8 cellular contexts compared by ENCODE assay signal in the genomic region with DNA sequence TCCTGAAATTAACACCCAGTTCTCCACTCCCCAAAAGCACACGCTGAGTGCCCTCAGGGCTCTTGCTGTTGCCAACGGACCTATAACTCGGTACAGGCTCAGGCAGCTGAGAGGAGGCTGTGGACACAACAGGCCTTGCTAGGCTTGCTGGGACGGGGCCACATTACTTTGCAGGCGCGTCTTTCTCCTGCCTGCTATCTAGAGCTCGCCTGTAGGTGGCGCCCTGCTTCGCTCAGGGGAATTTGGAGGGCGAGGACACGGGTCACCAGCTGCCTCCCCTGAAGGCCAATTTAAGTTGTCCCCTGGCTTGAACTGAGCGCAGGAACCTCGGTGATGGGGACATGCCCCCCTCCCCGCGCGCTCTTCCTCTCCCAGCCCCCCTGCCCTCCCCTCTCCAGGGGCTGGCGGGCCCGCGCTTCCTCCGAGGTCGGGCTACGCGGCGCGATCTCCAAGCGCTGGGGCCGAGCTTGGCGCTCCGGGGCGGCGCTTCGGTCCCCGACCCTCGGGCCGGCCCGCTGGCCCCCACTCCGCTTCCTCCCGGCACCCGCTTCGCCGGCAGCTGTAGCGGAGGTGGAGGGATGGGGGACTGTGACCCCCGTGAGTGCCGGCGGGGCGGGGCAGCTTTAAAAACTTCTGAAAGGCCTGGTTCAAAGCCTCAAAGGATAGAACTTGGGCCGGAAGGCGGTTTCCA. TPM values are rescaled to one million over a fixed set of nuclear protein-coding genes. Genes with fewer than 3 reads are reported as not detected.
DNase-seq lines count a peak whose midpoint lies in the region; ATAC-seq and FAIRE-seq lines count a peak whose summit lies in the region.

No MANE protein-coding gene starts in this region.

- peaks cover 9% of the 10 kb centered on the region for H3K4me1 Mint-ChIP-seq in activated T-helper 17 cell treated with anti-CD3 and anti-CD28 coated beads, Interleukin-2, amount 50 U/mL, for 72 hours
- H3K4me1 Mint-ChIP-seq in naive thymus-derived CD8-positive, alpha-beta T cell = peaks cover 10 to 33% (median 30%) of the 10 kb centered on the region in 4 donors
- peaks cover 29% of the 10 kb centered on the region for H3K4me1 Mint-ChIP-seq in stimulated activated memory B cell treated with anti-CD40 and anti-IgM and Interleukin-4, amounts not matched to agents 10 μg/mL and 1 μg/mL and 100 μg/mL, for 72 hours

- DNase-seq in COLO829 (ENCODE audit: low spot score) (peak; percentile 68), KBM-7 (peak; percentile 94), RCC 7860 (ENCODE audit: low spot score) (peak; percentile 54), fibroblast of peridontal ligament (ENCODE audit: extremely low read depth) (peak; percentile 77)
- peak; percentile 71 to 93 (median 86) for DNase-seq in naive thymus-derived CD8-positive, alpha-beta T cell

- no peaks in the 10 kb centered on the region for H3K36me3 Mint-ChIP-seq in activated T-helper 17 cell treated with anti-CD3 and anti-CD28 coated beads, Interleukin-2, amount 50 U/mL, for 72 hours (ENCODE audit: low read depth)
- no peaks in the 10 kb centered on the region for H3K36me3 Mint-ChIP-seq in naive thymus-derived CD8-positive, alpha-beta T cell
- H3K36me3 Mint-ChIP-seq in stimulated activated memory B cell treated with anti-CD40 and anti-IgM and Interleukin-4, amounts not matched to agents 10 μg/mL and 1 μg/mL and 100 μg/mL, for 72 hours = no peaks in the 10 kb centered on the region

- FAIRE-seq in RCC 7860 (lab: Jason Lieb, UNC) = no peak

- no peak overlapping the region for H3K27ac Mint-ChIP-seq in activated T-helper 17 cell treated with anti-CD3 and anti-CD28 coated beads, Interleukin-2, amount 50 U/mL, for 72 hours
- H3K27ac Mint-ChIP-seq in naive thymus-derived CD8-positive, alpha-beta T cell = peak overlapping the region in 1 of 10 donors; percentile 46
- no peak overlapping the region for H3K27ac Mint-ChIP-seq in stimulated activated memory B cell treated with anti-CD40 and anti-IgM and Interleukin-4, amounts not matched to agents 10 μg/mL and 1 μg/mL and 100 μg/mL, for 72 hours

- H3K27me3 Mint-ChIP-seq in activated T-helper 17 cell treated with anti-CD3 and anti-CD28 coated beads, Interleukin-2, amount 50 U/mL, for 72 hours = peaks cover 40% of the 10 kb centered on the region
- H3K27me3 Mint-ChIP-seq in naive thymus-derived CD8-positive, alpha-beta T cell = peaks cover 15 to 47% (median 28%) of the 10 kb centered on the region in 5 donors
- peaks cover 67% of the 10 kb centered on the region for H3K27me3 Mint-ChIP-seq in stimulated activated memory B cell treated with anti-CD40 and anti-IgM and Interleukin-4, amounts not matched to agents 10 μg/mL and 1 μg/mL and 100 μg/mL, for 72 hours

- H3K4me3 Mint-ChIP-seq in activated T-helper 17 cell treated with anti-CD3 and anti-CD28 coated beads, Interleukin-2, amount 50 U/mL, for 72 hours = peak overlapping the region; percentile 46
- peak overlapping the region; percentile 78 to 89 (median 82) for H3K4me3 Mint-ChIP-seq in naive thymus-derived CD8-positive, alpha-beta T cell
- peak overlapping the region; percentile 81 for H3K4me3 Mint-ChIP-seq in stimulated activated memory B cell treated with anti-CD40 and anti-IgM and Interleukin-4, amounts not matched to agents 10 μg/mL and 1 μg/mL and 100 μg/mL, for 72 hours

- peak; percentile 78 for ATAC-seq in GM21526 (IDR thresholded peaks at IDR 0.05; ENCODE audit: low FRiP score, unreplicated experiment)
- peak; percentile 87 for ATAC-seq in activated T-helper 17 cell treated with anti-CD3 and anti-CD28 coated beads, Interleukin-2, amount 50 U/mL, for 72 hours (replicated peaks)
- peak; percentile 73 to 77 for ATAC-seq in naive thymus-derived CD8-positive, alpha-beta T cell
- ATAC-seq in stimulated activated memory B cell treated with anti-CD40 and anti-IgM and Interleukin-4, amounts not matched to agents 10 μg/mL and 1 μg/mL and 100 μg/mL, for 72 hours = peak; percentile 77

- no peaks in the 10 kb centered on the region for H3K9me3 Mint-ChIP-seq in activated T-helper 17 cell treated with anti-CD3 and anti-CD28 coated beads, Interleukin-2, amount 50 U/mL, for 72 hours
- no peaks in the 10 kb centered on the region for H3K9me3 Mint-ChIP-seq in naive thymus-derived CD8-positive, alpha-beta T cell
- no peaks in the 10 kb centered on the region for H3K9me3 Mint-ChIP-seq in stimulated activated memory B cell treated with anti-CD40 and anti-IgM and Interleukin-4, amounts not matched to agents 10 μg/mL and 1 μg/mL and 100 μg/mL, for 72 hours

- POLR2A ChIA-PET in naive thymus-derived CD8-positive, alpha-beta T cell (lab: Charles Lee) = interaction anchor here (0.5 to 5.7 kb wide), 8 partner anchors 8 to 802 kb away, joined by 3 to 77 read pairs (median 5); a partner anchor contains a TSS

- in situ Hi-C loops in KBM-7 (cut with MboI; ENCODE audit: low pct_unique_long_range_greater_than_20kb, low sequenced_read_pairs) = no loop called here

RNA-seq across cellular contexts. Expression of a gene that starts 32.4 kb away (rescaled TPM):
- total RNA-seq in activated T-helper 17 cell treated with anti-CD3 and anti-CD28 coated beads, Interleukin-2, amount 50 U/mL, for 72 hours = 1 to 10 TPM; 3.5 to 5.1 TPM
- total RNA-seq in naive thymus-derived CD8-positive, alpha-beta T cell = 1 to 10 TPM; 6.3 to 7.1 TPM
- 1 to 10 TPM; 7.4 to 7.8 (median 7.6) TPM for polyA plus RNA-seq in naive thymus-derived CD8-positive, alpha-beta T cell

Comparison
In these comparisons a context has a peak if more than half of its experiments do, and no peak if none do; other contexts are left out.
1. Peak in every context shown above with its lines: DNase-seq and ATAC-seq.